In genomic region chr20:36467076-36467999, GRCh38 we compare ENCODE assay signal across 1 cellular context.
TF ChIP-seq lines count a peak whose summit lies in the region.

No MANE protein-coding gene starts in this region.

TF ChIP-seq in HEK293, 187 proteins besides CTCF, POLR2A, EP300 and RAD21 (continued from another document):
- TF ChIP-seq HIC1 (tag by site-specific recombination; IDR thresholded peaks at IDR 0.05) (peak; percentile 54), ZNF138 (tag by site-specific recombination; IDR thresholded peaks at IDR 0.05; ENCODE audit: borderline replicate concordance) (no peak), ZNF792 (tag by site-specific recombination; IDR thresholded peaks at IDR 0.05) (no peak), ZNF521 (tag by site-specific recombination; IDR thresholded peaks at IDR 0.05) (no peak), ELK4 (IDR thresholded peaks at IDR 0.05; ENCODE audit: borderline replicate concordance, low read depth, low read length) (no peak), ZBTB11 (tag by site-specific recombination; conservative IDR thresholded peaks at IDR 0.05; ENCODE audit: low read depth) (0 out of 2 replicates have a peak, but pooled peaks have one; percentile 20), ZNF398 (tag by site-specific recombination; IDR thresholded peaks at IDR 0.05) (peak; percentile 15; the same call in 1 of the 2 replicates), KLF8 (tag by site-specific recombination; IDR thresholded peaks at IDR 0.05) (peak; percentile 18; the same call in 1 of the 2 replicates), ZNF211 (tag by site-specific recombination; IDR thresholded peaks at IDR 0.05; ENCODE audit: low read depth) (no peak), ZNF16 (tag by site-specific recombination; IDR thresholded peaks at IDR 0.05; ENCODE audit: low read depth) (peak; percentile 98), ZBTB8A (tag by site-specific recombination; IDR thresholded peaks at IDR 0.05) (0 out of 2 replicates have a peak, but pooled peaks have one; percentile 30), KLF1 (tag by site-specific recombination; IDR thresholded peaks at IDR 0.05) (peak; percentile 99), ZBTB7A (tag by site-specific recombination; IDR thresholded peaks at IDR 0.05; ENCODE audit: low read depth) (0 out of 2 replicates have a peak, but pooled peaks have one; percentile 16), ZNF692 (tag by site-specific recombination; IDR thresholded peaks at IDR 0.05) (peak; percentile 93), ZNF266 (tag by site-specific recombination; IDR thresholded peaks at IDR 0.05; ENCODE audit: low read depth) (no peak), ZNF341 (tag by site-specific recombination; IDR thresholded peaks at IDR 0.05; ENCODE audit: low read depth) (peak; percentile 75), ZBTB44 (tag by site-specific recombination; IDR thresholded peaks at IDR 0.05) (no peak), KLF10 (tag by site-specific recombination; IDR thresholded peaks at IDR 0.05) (0 out of 2 replicates have a peak, but pooled peaks have one; percentile 25), KLF16 (tag by site-specific recombination; IDR thresholded peaks at IDR 0.05) (no peak), ZNF830 (tag by site-specific recombination; IDR thresholded peaks at IDR 0.05; ENCODE audit: low read depth) (no peak), ZBTB17 (tag by site-specific recombination; IDR thresholded peaks at IDR 0.05) (peak; percentile 11; the same call in 1 of the 2 replicates), HOXA7 (CRISPR knock-in tag; IDR thresholded peaks at IDR 0.05; ENCODE audit: borderline replicate concordance) (no peak), ZFP37 (tag by site-specific recombination; IDR thresholded peaks at IDR 0.05) (no peak)
